ENCODE assay signal across 20 cellular contexts in the genomic region with DNA sequence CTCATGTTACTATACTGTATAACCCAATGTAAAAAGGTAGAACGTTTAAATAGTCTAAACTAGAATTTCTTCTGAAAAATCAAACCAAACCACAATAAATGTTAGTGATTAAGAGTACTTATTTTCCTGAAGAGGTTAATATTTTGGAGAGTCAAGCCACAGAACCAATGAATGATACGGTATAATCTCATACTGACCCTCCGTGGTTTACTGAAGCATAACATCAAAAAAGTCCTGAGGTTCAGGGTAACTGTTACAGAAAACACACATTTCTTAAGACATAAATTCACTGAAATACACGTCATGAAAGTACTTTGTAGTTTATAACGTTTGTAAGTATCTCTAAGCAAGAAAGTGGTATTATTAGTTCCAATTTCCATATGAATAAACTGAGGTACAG.
"Had no signal": no experiment of that assay in that cellular context is flagged by ENCODE, and none has a peak within 500 bp of the region (broad histone marks: within the 10 kb centered on the region; RNA-seq: fewer than 3 reads in every experiment).

No MANE protein-coding gene starts in this region.

- H3K27ac ChIP-seq: esophagus squamous epithelium, sigmoid colon, spleen, testis, VCaP had no signal

- DNase-seq: activated CD4-positive, alpha-beta T cell treated with anti-CD3 and anti-CD28 coated beads, Interleukin-2, amount 50 U/mL, for 1 hour; activated CD4-positive, CD25-positive, alpha-beta regulatory T cell treated with anti-CD3 and anti-CD28 coated beads, Interleukin-2, amount 50 U/mL, for 72 hours; activated CD8-positive, alpha-beta memory T cell treated with anti-CD3 and anti-CD28 coated beads for 24 hours; activated CD8-positive, alpha-beta memory T cell treated with anti-CD3 and anti-CD28 coated beads, Interleukin-2, amount 50 U/mL, for 48 hours; activated effector memory CD4-positive, alpha-beta T cell treated with Interleukin-2 at 50 U/mL for 16 hours; activated naive CD4-positive, alpha-beta T cell treated with anti-CD3 and anti-CD28 coated beads, Interleukin-2, amount 10 ng/mL, durations not matched to agents 7 days and 5 days; activated naive CD8-positive, alpha-beta T cell treated with anti-CD3 and anti-CD28 coated beads, Interleukin-2, amount 50 U/mL, for 24 hours; activated T-cell treated with anti-CD3 and anti-CD28 coated beads, Interleukin-2, amount 50 U/mL, for 48 hours; aorta; effector CD8-positive, alpha-beta T cell; esophagus squamous epithelium; mesendoderm; natural killer cell; sigmoid colon; spleen; stimulated activated CD4-positive, alpha-beta T cell treated with anti-CD3 and anti-CD28 coated beads, Interleukin-4, amount 100 ng/mL, for 4 hours; testis had no signal

- H3K4me1 ChIP-seq: esophagus squamous epithelium, sigmoid colon, testis had no signal

- H3K27me3 ChIP-seq: esophagus squamous epithelium, sigmoid colon, spleen, testis had no signal

- ATAC-seq: activated naive CD8-positive, alpha-beta T cell treated with anti-CD3 and anti-CD28 coated beads, Interleukin-2, amount 50 U/mL, for 24 hours; natural killer cell; stimulated activated memory B cell treated with anti-CD40 and anti-IgM and Interleukin-4, amounts not matched to agents 10 μg/mL and 1 μg/mL and 100 μg/mL, for 72 hours had no signal

- H3K9me3 ChIP-seq: esophagus squamous epithelium, sigmoid colon, spleen, testis had no signal

- H3K4me3 ChIP-seq: esophagus squamous epithelium, sigmoid colon, spleen, testis had no signal

- FAIRE-seq: endothelial cell of umbilical vein had no signal
